ENCODE assay signal across 1 cellular context in the genomic region with DNA sequence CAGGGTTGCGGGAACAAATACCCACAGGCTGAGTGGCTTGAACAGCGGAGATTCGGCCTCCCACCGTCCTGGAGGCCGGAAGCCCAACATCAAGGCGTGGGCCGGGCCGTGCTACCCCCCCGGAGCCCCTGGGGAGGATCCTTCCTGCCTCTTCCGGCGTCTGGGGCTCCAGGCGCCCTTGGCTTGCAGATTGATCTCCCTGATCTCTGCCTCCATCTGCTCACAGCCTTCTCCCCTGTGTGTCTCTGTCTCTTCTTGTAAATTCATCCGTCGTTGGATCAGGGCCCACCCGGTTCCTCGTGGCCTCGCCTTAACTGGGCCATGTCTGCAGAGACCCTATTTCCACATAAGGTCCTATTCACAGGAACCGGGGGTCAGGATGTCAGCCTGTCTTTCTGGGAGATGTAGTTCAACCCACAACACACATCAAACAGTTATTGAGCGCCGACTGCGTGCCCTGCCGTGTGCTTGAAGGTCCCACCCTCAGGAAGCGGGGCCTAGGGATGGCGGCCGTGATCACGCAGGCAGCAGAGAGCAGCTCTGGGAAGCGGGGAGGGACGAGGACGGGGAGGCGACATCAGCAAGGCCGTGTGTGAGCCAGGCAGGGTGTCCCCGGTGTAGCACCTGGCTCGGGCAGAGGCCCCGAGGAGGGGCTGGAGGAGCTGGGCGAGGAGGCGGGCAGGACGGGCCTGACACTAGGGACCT.
TF ChIP-seq lines count a peak whose summit lies in the region.

No MANE protein-coding gene starts in this region.

TF ChIP-seq in HepG2, 621 proteins besides CTCF, POLR2A, EP300 and RAD21:
- TF ChIP-seq JUN (CRISPR knock-in tag; IDR thresholded peaks at IDR 0.05) (no peak), SUZ12 (IDR thresholded peaks at IDR 0.05; ENCODE audit: low read depth, low read length) (no peak), AGO2 (optimal IDR thresholded peaks at IDR 0.05; ENCODE audit: low read depth, low read length) (peak; percentile 32)
